Comparison of ENCODE assay signal across 8 cellular contexts in the genomic region with DNA sequence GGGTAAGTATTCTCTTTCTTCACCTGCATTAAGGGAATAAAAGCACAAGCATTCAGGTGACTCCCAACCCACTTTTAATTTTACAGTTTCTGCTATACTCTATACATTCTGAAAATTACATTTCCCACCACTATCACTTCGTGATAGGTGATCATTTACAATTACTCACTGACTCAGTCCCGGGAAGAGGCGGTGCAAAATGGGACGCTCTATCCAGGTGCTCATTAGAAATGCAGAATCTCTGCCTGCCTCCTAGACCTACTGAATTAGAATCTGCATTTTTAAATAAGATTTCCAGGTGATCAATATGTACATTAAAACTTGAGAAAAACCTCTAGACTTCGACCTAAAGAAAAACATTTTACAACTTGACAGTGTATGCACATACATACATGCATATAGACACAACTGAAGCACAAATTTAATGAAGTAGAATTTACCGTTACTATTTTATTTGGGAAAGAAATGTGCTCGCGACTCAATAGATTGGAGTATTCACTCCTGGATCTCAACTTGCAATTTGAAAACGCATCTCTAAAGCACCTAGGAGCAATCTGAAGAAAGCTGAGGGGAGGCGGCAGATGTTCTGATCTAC. TPM values are rescaled to one million over a fixed set of nuclear protein-coding genes. Genes with fewer than 3 reads are reported as not detected.
A peak's percentile ranks its signal among the peaks of the same experiment; 100 is the strongest.
DNase-seq lines count a peak whose midpoint lies in the region; ATAC-seq and TF ChIP-seq lines count a peak whose summit lies in the region.

No MANE protein-coding gene starts in this region.

- no peak for ATAC-seq in naive B cell (ENCODE audit: low read depth in 2 of 2)
- no peak for ATAC-seq in GM19455 (IDR thresholded peaks at IDR 0.05; ENCODE audit: unreplicated experiment)

- H3K36me3 Mint-ChIP-seq in naive B cell, result peaks cover 3 to 17% of the 10 kb centered on the region in 2 donors

- TF ChIP-seq CTCF in LNCaP clone FGC (IDR thresholded peaks at IDR 0.05; ENCODE audit: control insufficient read depth, extremely low read depth, insufficient read depth), result no peak
- TF ChIP-seq CTCF in dorsolateral prefrontal cortex (IDR thresholded peaks at IDR 0.05 in 54 of 56, conservative IDR thresholded peaks at IDR 0.05 in 2 of 56; ENCODE audit: low read depth in 1 of 56, partially characterized antibody in 56 of 56), result no peak

- peak overlapping the region in 35 of 59 donors; percentile 0 to 96 (median 86) for H3K27ac ChIP-seq in dorsolateral prefrontal cortex

- intact Hi-C loops in dorsolateral prefrontal cortex (cut with DNase I), result loop anchor here in 1 of 2 donors (5.0 kb wide), 1 partner anchor 76 kb away; no protein-coding TSS in a partner anchor

- H3K27me3 ChIP-seq in dorsolateral prefrontal cortex, result peaks cover 0 to 38% (median 0%) of the 10 kb centered on the region in 45 donors

- peak overlapping the region; percentile 98 to 100 (median 99) for H3K27ac Mint-ChIP-seq in naive B cell

- H3K9me3 Mint-ChIP-seq in naive B cell, result peaks cover 0 to 5% (median 0%) of the 10 kb centered on the region in 7 donors

- H3K4me1 Mint-ChIP-seq in naive B cell, result peaks cover 50 to 83% (median 65%) of the 10 kb centered on the region in 3 donors

- DNase-seq in ACHN, result peak; percentile 27
- no peak for DNase-seq in LNCaP clone FGC (ENCODE audit: low read depth)
- no peak for DNase-seq in dorsolateral prefrontal cortex
- DNase-seq in naive B cell, result no peak
- DNase-seq in COLO668 (lab: John Stamatoyannopoulos, UW; ENCODE audit: unreplicated experiment), result no peak
- DNase-seq in Ammon's horn (ENCODE audit: low spot score), result no peak
- DNase-seq in HPDE6-E6E7 (ENCODE audit: extremely low spot score), result no peak

- peak overlapping the region; percentile 91 to 98 (median 96) for H3K4me3 Mint-ChIP-seq in naive B cell

- no peaks in the 10 kb centered on the region for H3K27me3 Mint-ChIP-seq in naive B cell

- in situ Hi-C loops in ACHN (cut with HindIII; ENCODE audit: low pct_ligation_motif_present, low pct_unique_long_range_greater_than_20kb, low sequenced_read_pairs), result no loop called here

- H3K4me3 ChIP-seq in LNCaP clone FGC (ENCODE audit: low read depth, low read length) (peak overlapping the region; percentile 51), dorsolateral prefrontal cortex (peak overlapping the region; percentile 46 to 89 (median 77))

RNA-seq across cellular contexts. Expression of a gene that starts 0.6 kb away (rescaled TPM):
- total RNA-seq in dorsolateral prefrontal cortex, result 10 to 100 TPM in 113 of 120 experiments, 1 to 10 TPM in 7; 6.9 to 41.8 (median 15.9) TPM
- polyA plus RNA-seq in naive B cell (ENCODE audit: low read depth in 6 of 6), result 100 to 1,000 TPM in 5 of 6 donors, 10 to 100 TPM in 1; 99.4 to 169 (median 116) TPM
